In genomic region chr1:100202677-100203076, GRCh38 we compare ENCODE assay signal across 2 cellular contexts. TPM values are rescaled to one million over a fixed set of nuclear protein-coding genes. Genes with fewer than 3 reads are reported as not detected.
"Had no signal": no experiment of that assay in that cellular context is flagged by ENCODE, and none has a peak within 500 bp of the region (broad histone marks: within the 10 kb centered on the region; RNA-seq: fewer than 3 reads in every experiment).

No MANE protein-coding gene starts in this region.

RNA-seq across cellular contexts. Expression of gene LRRC39, which starts 24.6 kb away (rescaled TPM):
- total RNA-seq: ascending aorta, fibroblast of villous mesenchyme had no signal
